ENCODE assay signal across 1 cellular context in the genomic region with DNA sequence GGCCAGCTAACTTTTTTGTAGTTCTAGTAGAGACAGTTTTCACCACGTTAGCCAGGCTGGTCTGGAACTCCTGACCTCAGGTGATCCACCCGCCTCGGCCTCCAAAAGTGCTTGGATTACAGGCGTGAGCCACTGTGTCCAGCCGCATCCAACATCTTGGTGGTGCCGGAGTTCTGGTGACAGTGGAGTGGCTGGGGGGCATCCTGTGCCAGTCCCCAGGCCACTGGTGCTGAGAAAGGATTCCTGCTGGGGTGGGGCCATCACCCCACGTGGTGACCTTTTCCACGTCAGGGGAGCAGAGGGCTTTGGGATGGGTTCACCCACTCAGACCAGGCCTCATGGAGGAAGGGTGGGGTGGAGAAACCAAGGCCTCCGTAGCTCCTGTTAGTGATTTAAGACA.
TF ChIP-seq lines count a peak whose summit lies in the region.

No MANE protein-coding gene starts in this region.

TF ChIP-seq in SK-N-SH, 30 proteins besides CTCF, POLR2A, EP300 and RAD21:
- TF ChIP-seq FOXM1 (IDR thresholded peaks at IDR 0.05; ENCODE audit: low read depth) (no peak), NRF1 (IDR thresholded peaks at IDR 0.05; ENCODE audit: low read depth, low read length) (no peak), TEAD4 (IDR thresholded peaks at IDR 0.05; ENCODE audit: borderline replicate concordance, insufficient read depth) (no peak), RFX5 (IDR thresholded peaks at IDR 0.05; ENCODE audit: low read length) (no peak), IRF3 (IDR thresholded peaks at IDR 0.05; ENCODE audit: low read depth, low read length) (no peak), USF1 (IDR thresholded peaks at IDR 0.05; ENCODE audit: borderline replicate concordance, low read depth) (no peak), MAX (IDR thresholded peaks at IDR 0.05; ENCODE audit: low read depth) (no peak), FOXJ3 (CRISPR knock-in tag; IDR thresholded peaks at IDR 0.05) (no peak), ZBTB33 (IDR thresholded peaks at IDR 0.05; ENCODE audit: borderline replicate concordance, low read depth) (no peak), RCOR1 (IDR thresholded peaks at IDR 0.05; ENCODE audit: low read length) (no peak), CHD2 (IDR thresholded peaks at IDR 0.05; ENCODE audit: low read length, partially characterized antibody) (no peak), NFIC (IDR thresholded peaks at IDR 0.05; ENCODE audit: borderline replicate concordance) (no peak), GATA2 (CRISPR knock-in tag; IDR thresholded peaks at IDR 0.05) (no peak), YY1 (IDR thresholded peaks at IDR 0.05; ENCODE audit: low read depth) (no peak), POLR2AphosphoS5 (IDR thresholded peaks at IDR 0.05; ENCODE audit: low read depth, low read length) (no peak), TCF12 (IDR thresholded peaks at IDR 0.05) (no peak), ELF1 (IDR thresholded peaks at IDR 0.05) (no peak), MEF2A (IDR thresholded peaks at IDR 0.05; ENCODE audit: borderline replicate concordance, low read depth) (no peak)
- TF ChIP-seq, protein P1, sequence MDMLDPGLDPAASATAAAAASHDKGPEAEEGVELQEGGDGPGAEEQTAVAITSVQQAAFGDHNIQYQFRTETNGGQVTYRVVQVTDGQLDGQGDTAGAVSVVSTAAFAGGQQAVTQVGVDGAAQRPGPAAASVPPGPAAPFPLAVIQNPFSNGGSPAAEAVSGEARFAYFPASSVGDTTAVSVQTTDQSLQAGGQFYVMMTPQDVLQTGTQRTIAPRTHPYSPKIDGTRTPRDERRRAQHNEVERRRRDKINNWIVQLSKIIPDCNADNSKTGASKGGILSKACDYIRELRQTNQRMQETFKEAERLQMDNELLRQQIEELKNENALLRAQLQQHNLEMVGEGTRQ (IDR thresholded peaks at IDR 0.05; ENCODE audit: borderline replicate concordance, low read depth, low read length) = no peak
